ENCODE assay signal across 9 cellular contexts in genomic region chr20:11686900-11687543, GRCh38.
DNase-seq lines count a peak whose midpoint lies in the region; ATAC-seq and TF ChIP-seq lines count a peak whose summit lies in the region.
"Had no signal": no experiment of that assay in that cellular context is flagged by ENCODE, and none has a peak within 500 bp of the region (broad histone marks: within the 10 kb centered on the region; RNA-seq: fewer than 3 reads in every experiment).

No MANE protein-coding gene starts in this region.

- no peak overlapping the region for H4K91ac ChIP-seq in neuronal stem cell (ENCODE audit: low read depth, low read length, poor library complexity)

- no peaks in the 10 kb centered on the region for H3K27me3 Mint-ChIP-seq in activated CD4-positive, alpha-beta memory T cell treated with anti-CD3 and anti-CD28 coated beads, Interleukin-2, amount 10 ng/mL, durations not matched to agents 7 days and 5 days

- peaks cover 9% of the 10 kb centered on the region for H3K27me3 ChIP-seq in BE2C
- no peaks in the 10 kb centered on the region for H3K27me3 ChIP-seq in gastroesophageal sphincter
- peaks cover 0 to 22% (median 16%) of the 10 kb centered on the region in 3 experiments for H3K27me3 ChIP-seq in neuronal stem cell (ENCODE audit: control insufficient read depth in 3 of 3, insufficient read depth in 3 of 3, low read depth in 1 of 3, low read length in 3 of 3)

- no peak overlapping the region for H2AK5ac ChIP-seq in neuronal stem cell (ENCODE audit: low read depth, low read length)

- H3K4me3 Mint-ChIP-seq in activated CD4-positive, alpha-beta memory T cell treated with anti-CD3 and anti-CD28 coated beads, Interleukin-2, amount 10 ng/mL, durations not matched to agents 7 days and 5 days: no peak overlapping the region

- H3K36me3 ChIP-seq in BE2C (no peaks in the 10 kb centered on the region), gastroesophageal sphincter (no peaks in the 10 kb centered on the region), neuronal stem cell (replicated peaks in 1 of 2; ENCODE audit: control insufficient read depth in 2 of 2, insufficient read depth in 2 of 2, low read length in 2 of 2) (no peaks in the 10 kb centered on the region)

- POLR2A ChIA-PET in activated CD4-positive, alpha-beta memory T cell treated with anti-CD3 and anti-CD28 coated beads, Interleukin-2, amount 10 ng/mL, durations not matched to agents 7 days and 5 days (lab: Charles Lee): no interaction called here

- H3K4me1 Mint-ChIP-seq in activated CD4-positive, alpha-beta memory T cell treated with anti-CD3 and anti-CD28 coated beads, Interleukin-2, amount 10 ng/mL, durations not matched to agents 7 days and 5 days: no peaks in the 10 kb centered on the region

- H3K27ac Mint-ChIP-seq in activated CD4-positive, alpha-beta memory T cell treated with anti-CD3 and anti-CD28 coated beads, Interleukin-2, amount 10 ng/mL, durations not matched to agents 7 days and 5 days: no peak overlapping the region
- H3K27ac Mint-ChIP-seq: activated naive CD4-positive, alpha-beta T cell treated with anti-CD3 and anti-CD28 coated beads, Interleukin-2, amount 50 U/mL, for 72 hours had no signal

- peak overlapping the region; percentile 34 for H3K4me3 ChIP-seq in BE2C (ENCODE audit: low read depth, low read length)
- peak overlapping the region; percentile 11 to 46 for H3K4me3 ChIP-seq in gastroesophageal sphincter
- H3K4me3 ChIP-seq in neuronal stem cell (ENCODE audit: low read length in 2 of 2): peak overlapping the region in 1 of 2 donors; percentile 71

- peak overlapping the region; percentile 76 for H3K18ac ChIP-seq in neuronal stem cell (ENCODE audit: low read length)

- H4K8ac ChIP-seq in neuronal stem cell (ENCODE audit: low read depth, low read length): peak overlapping the region; percentile 74

- ATAC-seq in gastroesophageal sphincter (no peak), GM19467 (IDR thresholded peaks at IDR 0.05; ENCODE audit: unreplicated experiment) (no peak), GM21723 (IDR thresholded peaks at IDR 0.05; ENCODE audit: unreplicated experiment) (no peak)
- ATAC-seq: activated naive CD4-positive, alpha-beta T cell treated with anti-CD3 and anti-CD28 coated beads, Interleukin-2, amount 50 U/mL, for 72 hours had no signal

- CTCF ChIA-PET in activated CD4-positive, alpha-beta memory T cell treated with anti-CD3 and anti-CD28 coated beads, Interleukin-2, amount 10 ng/mL, durations not matched to agents 7 days and 5 days (lab: Charles Lee): no interaction called here

- peak overlapping the region; percentile 12 for H3K23ac ChIP-seq in neuronal stem cell (ENCODE audit: low read depth, low read length, poor library complexity)

- H3K4me2 ChIP-seq in neuronal stem cell (ENCODE audit: insufficient read depth, low read length, poor library complexity, severe bottlenecking): peak overlapping the region; percentile 89

- no peak overlapping the region for H3K27ac ChIP-seq in gastroesophageal sphincter
- H3K27ac ChIP-seq in neuronal stem cell (replicated peaks; ENCODE audit: low read length): no peak overlapping the region

- peaks cover 12% of the 10 kb centered on the region for H3K9me3 Mint-ChIP-seq in activated CD4-positive, alpha-beta memory T cell treated with anti-CD3 and anti-CD28 coated beads, Interleukin-2, amount 10 ng/mL, durations not matched to agents 7 days and 5 days

- H2AFZ ChIP-seq in neuronal stem cell (ENCODE audit: low read length): peak overlapping the region; percentile 80

- TF ChIP-seq CTCF in BE2C (IDR thresholded peaks at IDR 0.05; ENCODE audit: low read depth, low read length) (no peak), gastroesophageal sphincter (IDR thresholded peaks at IDR 0.05) (no peak)

- no peak for TF ChIP-seq EP300 in gastroesophageal sphincter (IDR thresholded peaks at IDR 0.05)

- H2BK15ac ChIP-seq in neuronal stem cell (ENCODE audit: low read length): peak overlapping the region; percentile 72

- peak; percentile 14 for DNase-seq in BE2C
- DNase-seq in NCI-H748 treated with DMSO at 0.1 percent for 48 hours (lab: John Stamatoyannopoulos, UW): peak; percentile 89
- DNase-seq in neuronal stem cell (ENCODE audit: low spot score): peak; percentile 17
- DNase-seq in activated CD4-positive, alpha-beta memory T cell treated with anti-CD3 and anti-CD28 coated beads, Interleukin-2, amount 10 ng/mL, durations not matched to agents 7 days and 5 days: no peak
- no peak for DNase-seq in activated gamma-delta T cell (lab: John Stamatoyannopoulos, UW)

- no peak for TF ChIP-seq POLR2A in gastroesophageal sphincter (IDR thresholded peaks at IDR 0.05)

- no peak overlapping the region for H2BK12ac ChIP-seq in neuronal stem cell (ENCODE audit: low read length)

- H3K9me3 ChIP-seq in BE2C (no peaks in the 10 kb centered on the region), gastroesophageal sphincter (no peaks in the 10 kb centered on the region), neuronal stem cell (replicated peaks in 1 of 2; ENCODE audit: control insufficient read depth in 2 of 2, insufficient read depth in 1 of 2, low read depth in 1 of 2, low read length in 2 of 2) (no peaks in the 10 kb centered on the region)

- peak overlapping the region; percentile 82 for H3K9ac ChIP-seq in neuronal stem cell (ENCODE audit: low read depth, low read length, poor library complexity)

- no peak overlapping the region for H3K4ac ChIP-seq in neuronal stem cell (ENCODE audit: low read length)

- no peak overlapping the region for H2BK5ac ChIP-seq in neuronal stem cell (ENCODE audit: low read length)

- H2BK120ac ChIP-seq in neuronal stem cell (ENCODE audit: low read depth, low read length): no peak overlapping the region

- H3K4me1 ChIP-seq in BE2C (no peaks in the 10 kb centered on the region), gastroesophageal sphincter (peaks cover 0 to 12% (median 0%) of the 10 kb centered on the region in 3 donors), neuronal stem cell (ENCODE audit: control insufficient read depth in 2 of 2, insufficient read depth in 1 of 2, low read depth in 1 of 2, low read length in 2 of 2) (peaks cover 0 to 9% of the 10 kb centered on the region in 2 donors)

- WGBS in gastroesophageal sphincter (ENCODE audit: low coverage in 1 of 2), 2 donors: 6 to 15% methylated on average over 11 to 15 of the region's 38 CpGs
- no CpG with 5 or more reads among the region's 38 CpGs for WGBS in neuronal stem cell (ENCODE audit: extremely low coverage in 2 of 2, insufficient read length in 2 of 2, insufficient replicate concordance in 1 of 2), 2 donors

- peak overlapping the region; percentile 63 for H3K14ac ChIP-seq in neuronal stem cell (ENCODE audit: low read length)

- no peaks in the 10 kb centered on the region for H3K79me1 ChIP-seq in neuronal stem cell (ENCODE audit: low read depth, low read length)

- no peaks in the 10 kb centered on the region for H3K36me3 Mint-ChIP-seq in activated CD4-positive, alpha-beta memory T cell treated with anti-CD3 and anti-CD28 coated beads, Interleukin-2, amount 10 ng/mL, durations not matched to agents 7 days and 5 days (ENCODE audit: low read depth)

Comparison
In these comparisons a context has a peak if more than half of its experiments do, and no peak if none do; other contexts are left out.
1. DNase-seq: peak in BE2C (single experiment), NCI-H748 treated with DMSO at 0.1 percent for 48 hours (single experiment) and neuronal stem cell (single experiment); none in activated CD4-positive, alpha-beta memory T cell treated with anti-CD3 and anti-CD28 coated beads, Interleukin-2, amount 10 ng/mL, durations not matched to agents 7 days and 5 days (single experiment) and activated gamma-delta T cell (single experiment).